ENCODE assay signal across 17 cellular contexts in the genomic region with DNA sequence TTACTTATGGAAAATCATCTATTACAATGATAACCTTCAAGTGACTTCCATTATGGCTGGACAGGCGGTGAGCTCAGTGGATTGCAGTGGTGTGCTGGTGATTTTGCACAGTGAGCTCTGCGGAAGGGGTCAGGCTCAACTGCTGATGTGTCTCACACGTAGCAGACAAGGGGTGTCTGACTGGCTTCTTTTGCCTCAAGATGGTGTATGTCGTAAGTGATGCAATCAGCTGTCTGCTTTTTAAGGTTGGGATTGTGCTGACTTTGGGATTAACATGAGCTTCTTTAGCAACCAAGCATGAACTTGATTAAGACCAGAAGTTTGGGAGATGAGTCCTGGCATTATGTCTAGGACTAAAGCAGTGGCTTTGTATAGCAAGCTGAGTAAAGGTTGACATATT. TPM values are rescaled to one million over a fixed set of nuclear protein-coding genes. Genes with fewer than 3 reads are reported as not detected.
DNase-seq lines count a peak whose midpoint lies in the region; ATAC-seq and TF ChIP-seq lines count a peak whose summit lies in the region.
"Had no signal": no experiment of that assay in that cellular context is flagged by ENCODE, and none has a peak within 500 bp of the region (broad histone marks: within the 10 kb centered on the region; RNA-seq: fewer than 3 reads in every experiment).

No MANE protein-coding gene starts in this region.

- peaks cover 3 to 16% of the 10 kb centered on the region in 2 experiments; a peak in 2 of 4 replicates for H3K79me1 ChIP-seq in IMR-90 (ENCODE audit: low read depth in 1 of 2, low read length in 2 of 2)

- H3K27me3 ChIP-seq in IMR-90 (ENCODE audit: control insufficient read depth, insufficient read depth, low read length) (no peaks in the 10 kb centered on the region), WERI-Rb-1 (ENCODE audit: insufficient read depth, low read depth, severe bottlenecking) (no peaks in the 10 kb centered on the region), smooth muscle cell (ENCODE audit: low read depth) (no peaks in the 10 kb centered on the region)
- H3K27me3 ChIP-seq: ascending aorta, heart right ventricle, testis had no signal

- 0 out of 2 replicates have a peak overlapping the region, but pooled peaks have one; percentile 64 for H3K23ac ChIP-seq in IMR-90 (ENCODE audit: low read depth, low read length)

- H3K4me1 ChIP-seq in IMR-90 (ENCODE audit: control insufficient read depth, insufficient read depth, low read length) = peaks cover 12% of the 10 kb centered on the region
- H3K4me1 ChIP-seq in smooth muscle cell (ENCODE audit: low read depth) = peaks cover 43% of the 10 kb centered on the region
- H3K4me1 ChIP-seq: ascending aorta had no signal

- peak overlapping the region; percentile 76; the same call in 1 of the 2 replicates for H3K18ac ChIP-seq in IMR-90 (ENCODE audit: low read depth, low read length)

- H4K20me1 ChIP-seq in IMR-90 (ENCODE audit: insufficient read depth, low read length) = no peaks in the 10 kb centered on the region
- no peaks in the 10 kb centered on the region for H4K20me1 ChIP-seq in smooth muscle cell (ENCODE audit: low read depth)

- DNase-seq in IMR-90 = no peak
- peak; percentile 43 for DNase-seq in WERI-Rb-1
- peak; percentile 80 for DNase-seq in fibroblast of peridontal ligament (ENCODE audit: extremely low read depth)
- no peak for DNase-seq in smooth muscle cell (lab: John Stamatoyannopoulos, UW; ENCODE audit: unreplicated experiment)
- no peak for DNase-seq in T-helper 1 cell
- DNase-seq in KG1 (lab: John Stamatoyannopoulos, UW) = no peak
- DNase-seq in activated T-cell treated with anti-CD3 and anti-CD28 coated beads, Interleukin-2, amount 50 U/mL, for 48 hours = no peak
- DNase-seq: activated naive CD4-positive, alpha-beta T cell treated with anti-CD3 and anti-CD28 coated beads, Interleukin-2, amount 50 U/mL, for 16 hours; activated T-cell treated with anti-CD3 and anti-CD28 coated beads, Interleukin-2, amount 50 U/mL, for 72 hours; heart right ventricle; immature natural killer cell; NCI-H1694 treated with DMSO at 0.1 percent for 48 hours; Right ventricle myocardium superior had no signal

- peak overlapping the region; percentile 7; the same call in 1 of the 2 replicates for H3K27ac ChIP-seq in IMR-90 (ENCODE audit: insufficient read depth, low read length)
- peak overlapping the region; percentile 75 for H3K27ac ChIP-seq in WERI-Rb-1
- H3K27ac ChIP-seq in smooth muscle cell (ENCODE audit: low read depth) = peak overlapping the region; percentile 84
- H3K27ac ChIP-seq: ascending aorta, heart right ventricle, KMS-11, testis had no signal

- peak overlapping the region; percentile 56 for H4K91ac ChIP-seq in IMR-90 (ENCODE audit: insufficient read depth, low read depth, low read length)

- no peak overlapping the region for H4K8ac ChIP-seq in IMR-90 (ENCODE audit: low read depth in 2 of 2, low read length in 2 of 2)

- WGBS in IMR-90 (ENCODE audit: extremely low coverage in 2 of 2, insufficient read length in 1 of 2), 2 experiments = no CpG with 5 or more reads among the region's 4 CpGs
- WGBS in smooth muscle cell (ENCODE audit: low lambda C conversion rate) = 22% methylated on average over 4 of the region's 4 CpGs

- H2AFZ ChIP-seq in IMR-90 (replicated peaks; ENCODE audit: low read length, poor library complexity) (no peak overlapping the region), smooth muscle cell (ENCODE audit: low read depth) (no peak overlapping the region)

- peak overlapping the region; percentile 50; the same call in 1 of the 2 replicates for H2BK20ac ChIP-seq in IMR-90 (ENCODE audit: low read depth, low read length)

- peak overlapping the region; percentile 44 for H2BK5ac ChIP-seq in IMR-90 (ENCODE audit: low read depth, low read length, poor library complexity, severe bottlenecking)

- in situ Hi-C loops in IMR-90 (cut with MboI; ENCODE audit: low sequenced_read_pairs) = no loop called here

- BruUV-seq in IMR-90 (replicated peaks; lab: Mats Ljungman, UMichigan) = no TSS peak

- TF ChIP-seq POLR2A in IMR-90 (IDR thresholded peaks at IDR 0.05; ENCODE audit: low read depth, low read length) = no peak

- no peak overlapping the region for H3K56ac ChIP-seq in IMR-90 (ENCODE audit: extremely low read depth, insufficient read depth, low read length)

- no peak for ATAC-seq in IMR-90 (ENCODE audit: low read depth)
- ATAC-seq: activated CD4-positive, CD25-positive, alpha-beta regulatory T cell treated with anti-CD3 and anti-CD28 coated beads, Interleukin-2, amount 50 U/mL, for 24 hours; activated T-cell treated with anti-CD3 and anti-CD28 coated beads, Interleukin-2, amount 50 U/mL, for 72 hours; heart right ventricle had no signal

- H3K4me2 ChIP-seq in IMR-90 (ENCODE audit: low read depth, low read length) (no peak overlapping the region), smooth muscle cell (peak overlapping the region; percentile 51)
- H3K4me2 ChIP-seq: KMS-11 had no signal

- H4K5ac ChIP-seq in IMR-90 (ENCODE audit: low read depth, low read length) = peak overlapping the region; percentile 95; the same call in 1 of the 2 replicates

- H3K14ac ChIP-seq in IMR-90 (replicated peaks; ENCODE audit: low read depth, low read length) = peak overlapping the region; percentile 18; the same call in 1 of the 2 replicates

- no peak overlapping the region for H3K9ac ChIP-seq in IMR-90 (ENCODE audit: low read depth, low read length)
- peak overlapping the region; percentile 60 for H3K9ac ChIP-seq in smooth muscle cell (ENCODE audit: low read depth)
- H3K9ac ChIP-seq: KMS-11 had no signal

- H3K79me2 ChIP-seq in smooth muscle cell (ENCODE audit: low read depth) = no peaks in the 10 kb centered on the region

- H2BK15ac ChIP-seq in IMR-90 (ENCODE audit: low read depth, low read length) = no peak overlapping the region

- H2BK120ac ChIP-seq in IMR-90 (ENCODE audit: low read depth, low read length) = no peak overlapping the region

- TF ChIP-seq RAD21 in IMR-90 (IDR thresholded peaks at IDR 0.05; ENCODE audit: low read length) = no peak

- peak overlapping the region; percentile 36 for H3K4ac ChIP-seq in IMR-90 (ENCODE audit: low read depth, low read length)

- POLR2A ChIA-PET in IMR-90 (lab: Charles Lee; ENCODE audit: unreplicated experiment) = no interaction called here

- TF ChIP-seq CTCF in IMR-90 (conservative IDR thresholded peaks at IDR 0.05; ENCODE audit: low read depth, low read length) (no peak), WERI-Rb-1 (IDR thresholded peaks at IDR 0.05; ENCODE audit: low read depth, low read length) (no peak), smooth muscle cell (IDR thresholded peaks at IDR 0.05; ENCODE audit: borderline replicate concordance, insufficient read depth, poor library complexity, severe bottlenecking) (no peak)

- CTCF ChIA-PET in IMR-90 (lab: Yijun Ruan, JAX) = interaction anchor here (1.0 to 1.2 kb wide), 2 partner anchors 61 to 97 kb away, joined by 3 to 6 read pairs; no protein-coding TSS in a partner anchor

- H3K4me3 ChIP-seq in IMR-90 (ENCODE audit: insufficient read depth, low read depth, low read length) (no peak overlapping the region), WERI-Rb-1 (ENCODE audit: low read depth, low read length) (peak overlapping the region; percentile 8), smooth muscle cell (no peak overlapping the region)
- H3K4me3 ChIP-seq: ascending aorta, heart right ventricle, testis had no signal

- peak overlapping the region; percentile 36 for H2AK5ac ChIP-seq in IMR-90 (ENCODE audit: low read depth, low read length)

- H2AK9ac ChIP-seq in IMR-90 (replicated peaks; ENCODE audit: low read depth, low read length, poor library complexity) = no peak overlapping the region

- intact Hi-C loops in IMR-90 (cut with micrococcal nuclease) = no loop called here

- dilution Hi-C loops in IMR-90 (cut with HindIII; ENCODE audit: low sequenced_read_pairs, unreplicated experiment) = no loop called here

- peaks cover 1% of the 10 kb centered on the region for H3K9me1 ChIP-seq in IMR-90 (ENCODE audit: insufficient read depth, low read length)

- peaks cover 16% of the 10 kb centered on the region for H3F3A ChIP-seq in smooth muscle cell (ENCODE audit: low read depth)

- H3K36me3 ChIP-seq in IMR-90 (ENCODE audit: control insufficient read depth, insufficient read depth, low read length) (peaks cover 12% of the 10 kb centered on the region), WERI-Rb-1 (peaks cover 36% of the 10 kb centered on the region), smooth muscle cell (ENCODE audit: low read depth) (no peaks in the 10 kb centered on the region)

- H3K9me3 ChIP-seq in IMR-90 (ENCODE audit: control insufficient read depth, insufficient read depth, low read length) = no peaks in the 10 kb centered on the region
- no peaks in the 10 kb centered on the region for H3K9me3 ChIP-seq in WERI-Rb-1 (ENCODE audit: severe bottlenecking)
- no peaks in the 10 kb centered on the region for H3K9me3 ChIP-seq in smooth muscle cell (replicated peaks; ENCODE audit: low read depth)
- H3K9me3 ChIP-seq: ascending aorta, heart right ventricle, testis had no signal

TF ChIP-seq in IMR-90, 13 proteins besides CTCF, POLR2A, EP300 and RAD21:
- peak; percentile 74 for TF ChIP-seq CEBPB (IDR thresholded peaks at IDR 0.05; ENCODE audit: low read depth, low read length)
- no peak for TF ChIP-seq CHD1 (IDR thresholded peaks at IDR 0.05; ENCODE audit: low read depth, low read length)

RNA-seq across cellular contexts. Expression of gene POLD3, which starts 49.5 kb away (rescaled TPM):
- total RNA-seq in IMR-90 (2012; rRNA removed) (9.1 and 10.6 TPM in 2 replicates), smooth muscle cell (20.4 and 21.0 TPM in 2 replicates)
- polyA plus RNA-seq in IMR-90 (2012; rRNA removed) (8.2 and 9.2 TPM in 2 replicates), smooth muscle cell (17.2 and 33.9 TPM in 2 replicates)
- polyA plus RNA-seq in IMR-90 (2012; cell fraction: cytosol; rRNA removed) = 2.0 and 2.2 TPM in 2 replicates
- polyA plus RNA-seq in IMR-90 (2012; cell fraction: nucleus; rRNA removed; ENCODE audit: low replicate concordance) = 2.6 and 12.8 TPM in 2 replicates

Comparison
In these comparisons a context has a peak if more than half of its experiments do, and no peak if none do; other contexts are left out.
1. DNase-seq: peak in WERI-Rb-1 (single experiment) and fibroblast of peridontal ligament (single experiment); none in IMR-90 (single experiment), smooth muscle cell (single experiment), T-helper 1 cell (0 of 5), KG1 (single experiment) and activated T-cell treated with anti-CD3 and anti-CD28 coated beads, Interleukin-2, amount 50 U/mL, for 48 hours (0 of 2).
2. H3K27ac ChIP-seq: peak in every context shown above with its lines; median percentile 84 in smooth muscle cell; 75 in WERI-Rb-1; 7 in IMR-90.